In genomic region chr14:29928342-29928640, GRCh38 we compare ENCODE assay signal across 9 cellular contexts. TPM values are rescaled to one million over a fixed set of nuclear protein-coding genes. Genes with fewer than 3 reads are reported as not detected.
A peak's percentile ranks its signal among the peaks of the same experiment; 100 is the strongest.
DNase-seq lines count a peak whose midpoint lies in the region; ATAC-seq and TF ChIP-seq lines count a peak whose summit lies in the region.
"Had no signal": no experiment of that assay in that cellular context is flagged by ENCODE, and none has a peak within 500 bp of the region (broad histone marks: within the 10 kb centered on the region; RNA-seq: fewer than 3 reads in every experiment).

No MANE protein-coding gene starts in this region.

- intact Hi-C loops in lower lobe of right lung (cut with DNase I): no loop called here

- DNase-seq in caudate nucleus (lab: John Stamatoyannopoulos, UW) (peak in 2 of 61 donors; percentile 36 to 38), lower lobe of right lung (no peak), substantia nigra (lab: John Stamatoyannopoulos, UW) (no peak), inferior parietal cortex (ENCODE audit: extremely low spot score) (no peak), GM19240 (ENCODE audit: insufficient read length, low spot score) (no peak)

- H3K36me3 ChIP-seq in lower lobe of right lung: no peaks in the 10 kb centered on the region

- peak overlapping the region; percentile 67 for H3K27ac ChIP-seq in caudate nucleus (ENCODE audit: low read depth, low read length)
- peak overlapping the region; percentile 64 for H3K27ac ChIP-seq in lower lobe of right lung
- peak overlapping the region; percentile 53 for H3K27ac ChIP-seq in substantia nigra (ENCODE audit: low read depth, low read length, poor library complexity, severe bottlenecking)

- H3K4me3 ChIP-seq in lower lobe of right lung: peak overlapping the region; percentile 69

- no peaks in the 10 kb centered on the region for H3K27me3 ChIP-seq in lower lobe of right lung (ENCODE audit: low read depth)

- ATAC-seq in HG02678 (IDR thresholded peaks at IDR 0.05; ENCODE audit: unreplicated experiment) (peak; percentile 2), lower lobe of right lung (peak; percentile 2 to 3), HG03571 (IDR thresholded peaks at IDR 0.05; ENCODE audit: unreplicated experiment) (no peak), HG02870 (IDR thresholded peaks at IDR 0.05; ENCODE audit: unreplicated experiment) (no peak)
- ATAC-seq: HCT116 had no signal

- no peak for TF ChIP-seq CTCF in lower lobe of right lung (IDR thresholded peaks at IDR 0.05)

- no peaks in the 10 kb centered on the region for H3K9me3 ChIP-seq in lower lobe of right lung

- H3K4me1 ChIP-seq in lower lobe of right lung: peaks cover 17% of the 10 kb centered on the region

RNA-seq across cellular contexts. Expression of gene PRKD1, which starts 0.6 kb away (rescaled TPM):
- total RNA-seq in lower lobe of right lung: 14.9 TPM

Comparison
In these comparisons a context has a peak if more than half of its experiments do, and no peak if none do; other contexts are left out.
1. ATAC-seq: peak in HG02678 (single experiment) and lower lobe of right lung (2 of 2); none in HG03571 (single experiment) and HG02870 (single experiment).
2. Peak in every context shown above with its lines, with median percentiles within 50 percentile points of each other: H3K27ac ChIP-seq.